In the genomic region with DNA sequence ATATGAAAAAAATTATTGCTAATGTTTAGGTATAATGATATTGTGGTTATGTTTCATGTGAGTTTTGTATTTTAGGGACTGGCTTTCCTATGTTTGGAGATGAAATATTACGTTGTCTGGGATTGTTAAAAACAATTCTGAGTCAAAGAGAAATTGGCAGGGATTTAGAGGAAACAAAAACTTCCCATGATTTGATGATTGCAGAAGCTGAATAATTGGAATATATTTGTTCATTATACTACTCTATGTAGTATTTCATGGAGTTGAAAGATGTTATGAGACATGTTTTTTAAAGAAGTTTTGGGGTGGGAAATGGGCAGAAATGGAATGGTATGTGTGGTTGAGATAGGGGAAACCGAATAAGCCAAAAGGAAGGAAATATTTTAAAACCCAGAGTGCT, we compare ENCODE assay signal across 27 cellular contexts.
"Had no signal": no experiment of that assay in that cellular context is flagged by ENCODE, and none has a peak within 500 bp of the region (broad histone marks: within the 10 kb centered on the region; RNA-seq: fewer than 3 reads in every experiment).

No MANE protein-coding gene starts in this region.

- ATAC-seq: effector memory CD8-positive, alpha-beta T cell; esophagus mucosa; gastrocnemius medialis; heart right ventricle; left cardiac atrium; left lung; left ventricle myocardium superior; lower lobe of right lung; mucosa of descending colon; naive thymus-derived CD8-positive, alpha-beta T cell had no signal

- FAIRE-seq: colon, islet of Langerhans, keratinocyte had no signal

- H3K4me1 ChIP-seq: esophagus squamous epithelium, gastrocnemius medialis, heart right ventricle, left lung, lower lobe of right lung had no signal

- H3K4me3 ChIP-seq: coronary artery, esophagus squamous epithelium, gastrocnemius medialis, heart right ventricle, left lung, lower lobe of right lung, mucosa of descending colon had no signal

- H3K27me3 ChIP-seq: esophagus squamous epithelium, gastrocnemius medialis, heart right ventricle, left lung had no signal

- DNase-seq: dermis blood vessel endothelial cell; effector CD8-positive, alpha-beta T cell; effector memory CD8-positive, alpha-beta T cell; endodermal cell; erythroblast; esophagus squamous epithelium; foreskin fibroblast; foreskin melanocyte; gastrocnemius medialis; glutamatergic neuron; head of caudate nucleus; heart right ventricle; hippocampal formation; left cardiac atrium; left lung; left ventricle myocardium superior; lower lobe of right lung; mesenchymal stem cell; mucosa of descending colon; naive B cell; naive thymus-derived CD8-positive, alpha-beta T cell had no signal

- H3K9me3 ChIP-seq: esophagus squamous epithelium, gastrocnemius medialis, heart right ventricle, left lung, lower lobe of right lung, mucosa of descending colon had no signal

- H3K36me3 ChIP-seq: esophagus squamous epithelium, gastrocnemius medialis, heart right ventricle, left lung, lower lobe of right lung had no signal

- H3K27ac ChIP-seq: coronary artery, epithelial cell of prostate, esophagus squamous epithelium, gastrocnemius medialis, heart right ventricle, left lung, lower lobe of right lung had no signal
